Comparison of ENCODE assay signal across 13 cellular contexts in genomic region chr16:74991593-74992403, GRCh38. TPM values are rescaled to one million over a fixed set of nuclear protein-coding genes. Genes with fewer than 3 reads are reported as not detected.
DNase-seq lines count a peak whose midpoint lies in the region; ATAC-seq and TF ChIP-seq lines count a peak whose summit lies in the region.
"Had no signal": no experiment of that assay in that cellular context is flagged by ENCODE, and none has a peak within 500 bp of the region (broad histone marks: within the 10 kb centered on the region; RNA-seq: fewer than 3 reads in every experiment).

No MANE protein-coding gene starts in this region.

- H3K27me3 Mint-ChIP-seq in stimulated activated naive CD8-positive, alpha-beta T cell treated with anti-CD3 and anti-CD28 coated beads, Interleukin-15, amount 100 ng/mL, for 72 hours = no peaks in the 10 kb centered on the region

- H3K36me3 ChIP-seq in liver (ENCODE audit: control insufficient read depth in 4 of 4, insufficient read depth in 3 of 4, low read depth in 1 of 4, low read length in 3 of 4) = no peaks in the 10 kb centered on the region
- H3K36me3 ChIP-seq in stomach = no peaks in the 10 kb centered on the region
- H3K36me3 ChIP-seq: BLaER1 had no signal

- intact Hi-C loops in dorsolateral prefrontal cortex (cut with DNase I) = no loop called here
- intact Hi-C loops in stomach (cut with DNase I; ENCODE audit: low total_unique reads) = no loop called here

- ATAC-seq in stimulated activated naive CD8-positive, alpha-beta T cell treated with anti-CD3 and anti-CD28 coated beads, Interleukin-15, amount 100 ng/mL, for 72 hours = no peak
- ATAC-seq in GM18873 (IDR thresholded peaks at IDR 0.05; ENCODE audit: low FRiP score, unreplicated experiment) (no peak), HG03025 (IDR thresholded peaks at IDR 0.05; ENCODE audit: low FRiP score, unreplicated experiment) (no peak)

- 21% methylated on average over 13 of the region's 13 CpGs for WGBS in liver
- WGBS in stomach, 5 donors = 19 to 37% (median 35%) methylated on average over 13 of the region's 13 CpGs

- peak; percentile 61 to 62 for TF ChIP-seq RAD21 in liver (IDR thresholded peaks at IDR 0.05)

- H3K4me3 ChIP-seq in dorsolateral prefrontal cortex (peak overlapping the region in 18 of 59 donors; percentile 1 to 43 (median 18)), liver (ENCODE audit: low read depth in 1 of 3, low read length in 3 of 3) (peak overlapping the region in 1 of 3 donors; percentile 39), stomach (peak overlapping the region in 1 of 4 donors; percentile 1), foreskin fibroblast (ENCODE audit: low read depth in 1 of 2, low read length in 2 of 2) (no peak overlapping the region)
- H3K4me3 ChIP-seq: BLaER1 had no signal

- peak; percentile 60 for DNase-seq in HuH-7.5 (ENCODE audit: low spot score)
- DNase-seq in dorsolateral prefrontal cortex = no peak
- no peak for DNase-seq in stomach
- no peak for DNase-seq in foreskin fibroblast
- no peak for DNase-seq in stimulated activated naive CD8-positive, alpha-beta T cell treated with anti-CD3 and anti-CD28 coated beads, Interleukin-15, amount 100 ng/mL, for 72 hours
- DNase-seq: activated CD8-positive, alpha-beta memory T cell treated with anti-CD3 and anti-CD28 coated beads, Interleukin-2, amount 50 U/mL, for 48 hours; GDM1; NCI-H2171; stimulated activated CD4-positive, alpha-beta T cell treated with anti-CD3 and anti-CD28 coated beads, Interleukin-12 subunit alpha, Interleukin-12 subunit beta, amount 100 ng/mL, for 4 hours had no signal

- no peak for TF ChIP-seq POLR2A in stomach (IDR thresholded peaks at IDR 0.05)

- peak overlapping the region in 1 of 2 donors; percentile 86 for H3K27ac Mint-ChIP-seq in stimulated activated naive CD8-positive, alpha-beta T cell treated with anti-CD3 and anti-CD28 coated beads, Interleukin-15, amount 100 ng/mL, for 72 hours

- no peaks in the 10 kb centered on the region for H3K27me3 ChIP-seq in dorsolateral prefrontal cortex
- H3K27me3 ChIP-seq in liver (ENCODE audit: control insufficient read depth in 4 of 4, insufficient read depth in 4 of 4, low read length in 3 of 4) = no peaks in the 10 kb centered on the region
- H3K27me3 ChIP-seq in stomach = no peaks in the 10 kb centered on the region
- H3K27me3 ChIP-seq: BLaER1 had no signal

- H3K4me1 Mint-ChIP-seq in stimulated activated naive CD8-positive, alpha-beta T cell treated with anti-CD3 and anti-CD28 coated beads, Interleukin-15, amount 100 ng/mL, for 72 hours = no peaks in the 10 kb centered on the region

- TF ChIP-seq EP300 in stomach (IDR thresholded peaks at IDR 0.05) = no peak

- H3K4me1 ChIP-seq in liver (ENCODE audit: control insufficient read depth in 4 of 4, insufficient read depth in 4 of 4, low read length in 3 of 4) (peaks cover 7 to 51% (median 21%) of the 10 kb centered on the region in 4 donors), stomach (peaks cover 12 to 21% (median 19%) of the 10 kb centered on the region in 4 donors)

- no peaks in the 10 kb centered on the region for H3K9me3 Mint-ChIP-seq in stimulated activated naive CD8-positive, alpha-beta T cell treated with anti-CD3 and anti-CD28 coated beads, Interleukin-15, amount 100 ng/mL, for 72 hours

- H3K4me3 Mint-ChIP-seq in stimulated activated naive CD8-positive, alpha-beta T cell treated with anti-CD3 and anti-CD28 coated beads, Interleukin-15, amount 100 ng/mL, for 72 hours = no peak overlapping the region

- TF ChIP-seq CTCF in dorsolateral prefrontal cortex (IDR thresholded peaks at IDR 0.05 in 54 of 56, conservative IDR thresholded peaks at IDR 0.05 in 2 of 56; ENCODE audit: low read depth in 1 of 56, partially characterized antibody in 56 of 56) (no peak), liver (IDR thresholded peaks at IDR 0.05; ENCODE audit: low read depth, low read length, missing input control) (no peak), stomach (IDR thresholded peaks at IDR 0.05) (no peak), foreskin fibroblast (IDR thresholded peaks at IDR 0.05; ENCODE audit: low read depth, low read length) (no peak)

- H3K27ac ChIP-seq in dorsolateral prefrontal cortex (peak overlapping the region; percentile 1 to 91 (median 78)), liver (ENCODE audit: low read depth in 1 of 2, low read length in 2 of 2) (peak overlapping the region; percentile 94 to 99), stomach (peak overlapping the region; percentile 50 to 80 (median 68))
- H3K27ac ChIP-seq: BLaER1 had no signal

- H3K9me3 ChIP-seq in liver (ENCODE audit: control insufficient read depth in 4 of 4, low read length in 3 of 4) = no peaks in the 10 kb centered on the region
- no peaks in the 10 kb centered on the region for H3K9me3 ChIP-seq in stomach
- H3K9me3 ChIP-seq: BLaER1 had no signal

- peak overlapping the region; percentile 82 to 98 for H3K9ac ChIP-seq in liver (ENCODE audit: low read depth in 1 of 2, low read length in 2 of 2)
- H3K9ac ChIP-seq: BLaER1 had no signal

TF ChIP-seq in liver, 16 proteins besides CTCF, POLR2A, EP300 and RAD21:
- TF ChIP-seq HNF4A (conservative IDR thresholded peaks at IDR 0.05) (peak; percentile 99), FOXA2 (IDR thresholded peaks at IDR 0.05) (peak; percentile 81), NR2F2 (IDR thresholded peaks at IDR 0.05) (peak; percentile 65), JUND (IDR thresholded peaks at IDR 0.05) (peak; percentile 94 to 99), FOXA1 (IDR thresholded peaks at IDR 0.05) (peak; percentile 68), EGR1 (IDR thresholded peaks at IDR 0.05; ENCODE audit: low read depth in 2 of 2) (peak in 1 of 2 donors; percentile 83), TAF1 (conservative IDR thresholded peaks at IDR 0.05) (no peak), YY1 (IDR thresholded peaks at IDR 0.05) (peak; percentile 84), SP1 (IDR thresholded peaks at IDR 0.05) (peak; percentile 98), ATF3 (IDR thresholded peaks at IDR 0.05) (peak; percentile 86), GABPA (IDR thresholded peaks at IDR 0.05 in 1 of 2, conservative IDR thresholded peaks at IDR 0.05 in 1 of 2) (peak in 1 of 2 donors; percentile 26), HNF4G (IDR thresholded peaks at IDR 0.05) (peak; percentile 97), RXRA (IDR thresholded peaks at IDR 0.05) (peak; percentile 91 to 95)
- TF ChIP-seq, protein P1, sequence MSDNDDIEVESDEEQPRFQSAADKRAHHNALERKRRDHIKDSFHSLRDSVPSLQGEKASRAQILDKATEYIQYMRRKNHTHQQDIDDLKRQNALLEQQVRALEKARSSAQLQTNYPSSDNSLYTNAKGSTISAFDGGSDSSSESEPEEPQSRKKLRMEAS (IDR thresholded peaks at IDR 0.05) = peak; percentile 77
- TF ChIP-seq, protein P2, sequence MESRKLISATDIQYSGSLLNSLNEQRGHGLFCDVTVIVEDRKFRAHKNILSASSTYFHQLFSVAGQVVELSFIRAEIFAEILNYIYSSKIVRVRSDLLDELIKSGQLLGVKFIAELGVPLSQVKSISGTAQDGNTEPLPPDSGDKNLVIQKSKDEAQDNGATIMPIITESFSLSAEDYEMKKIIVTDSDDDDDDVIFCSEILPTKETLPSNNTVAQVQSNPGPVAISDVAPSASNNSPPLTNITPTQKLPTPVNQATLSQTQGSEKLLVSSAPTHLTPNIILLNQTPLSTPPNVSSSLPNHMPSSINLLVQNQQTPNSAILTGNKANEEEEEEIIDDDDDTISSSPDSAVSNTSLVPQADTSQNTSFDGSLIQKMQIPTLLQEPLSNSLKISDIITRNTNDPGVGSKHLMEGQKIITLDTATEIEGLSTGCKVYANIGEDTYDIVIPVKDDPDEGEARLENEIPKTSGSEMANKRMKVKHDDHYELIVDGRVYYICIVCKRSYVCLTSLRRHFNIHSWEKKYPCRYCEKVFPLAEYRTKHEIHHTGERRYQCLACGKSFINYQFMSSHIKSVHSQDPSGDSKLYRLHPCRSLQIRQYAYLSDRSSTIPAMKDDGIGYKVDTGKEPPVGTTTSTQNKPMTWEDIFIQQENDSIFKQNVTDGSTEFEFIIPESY (IDR thresholded peaks at IDR 0.05) = peak; percentile 91
- TF ChIP-seq, protein P3, sequence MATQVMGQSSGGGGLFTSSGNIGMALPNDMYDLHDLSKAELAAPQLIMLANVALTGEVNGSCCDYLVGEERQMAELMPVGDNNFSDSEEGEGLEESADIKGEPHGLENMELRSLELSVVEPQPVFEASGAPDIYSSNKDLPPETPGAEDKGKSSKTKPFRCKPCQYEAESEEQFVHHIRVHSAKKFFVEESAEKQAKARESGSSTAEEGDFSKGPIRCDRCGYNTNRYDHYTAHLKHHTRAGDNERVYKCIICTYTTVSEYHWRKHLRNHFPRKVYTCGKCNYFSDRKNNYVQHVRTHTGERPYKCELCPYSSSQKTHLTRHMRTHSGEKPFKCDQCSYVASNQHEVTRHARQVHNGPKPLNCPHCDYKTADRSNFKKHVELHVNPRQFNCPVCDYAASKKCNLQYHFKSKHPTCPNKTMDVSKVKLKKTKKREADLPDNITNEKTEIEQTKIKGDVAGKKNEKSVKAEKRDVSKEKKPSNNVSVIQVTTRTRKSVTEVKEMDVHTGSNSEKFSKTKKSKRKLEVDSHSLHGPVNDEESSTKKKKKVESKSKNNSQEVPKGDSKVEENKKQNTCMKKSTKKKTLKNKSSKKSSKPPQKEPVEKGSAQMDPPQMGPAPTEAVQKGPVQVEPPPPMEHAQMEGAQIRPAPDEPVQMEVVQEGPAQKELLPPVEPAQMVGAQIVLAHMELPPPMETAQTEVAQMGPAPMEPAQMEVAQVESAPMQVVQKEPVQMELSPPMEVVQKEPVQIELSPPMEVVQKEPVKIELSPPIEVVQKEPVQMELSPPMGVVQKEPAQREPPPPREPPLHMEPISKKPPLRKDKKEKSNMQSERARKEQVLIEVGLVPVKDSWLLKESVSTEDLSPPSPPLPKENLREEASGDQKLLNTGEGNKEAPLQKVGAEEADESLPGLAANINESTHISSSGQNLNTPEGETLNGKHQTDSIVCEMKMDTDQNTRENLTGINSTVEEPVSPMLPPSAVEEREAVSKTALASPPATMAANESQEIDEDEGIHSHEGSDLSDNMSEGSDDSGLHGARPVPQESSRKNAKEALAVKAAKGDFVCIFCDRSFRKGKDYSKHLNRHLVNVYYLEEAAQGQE (IDR thresholded peaks at IDR 0.05) = peak; percentile 80
TF ChIP-seq in liver: peak in this region for 15.

RNA-seq across cellular contexts. Expression of gene WDR59, which starts 6.9 kb away (rescaled TPM):
- 100 to 1,000 TPM in 105 of 120 experiments, 10 to 100 TPM in 15; 77.6 to 183 (median 115) TPM for total RNA-seq in dorsolateral prefrontal cortex
- total RNA-seq in liver = 10 to 100 TPM; 17.7 to 29.7 TPM
- 10 to 100 TPM; 14.1 to 30.3 TPM for polyA plus RNA-seq in liver
- 100 to 1,000 TPM in 3 of 5 donors, 10 to 100 TPM in 2; 25.5 to 266 (median 105) TPM for total RNA-seq in stomach
- 10 to 100 TPM; 12.1 to 27.7 (median 22.8) TPM for polyA plus RNA-seq in stomach

RNA-seq across cellular contexts. Expression of gene ZNRF1, which starts 7.0 kb away (rescaled TPM):
- 10 to 100 TPM; 23.1 to 64.5 (median 38.6) TPM for total RNA-seq in dorsolateral prefrontal cortex
- 10 to 100 TPM in 1 of 2 donors, 1 to 10 TPM in 1; 9.7 to 10.9 TPM for total RNA-seq in liver
- polyA plus RNA-seq in liver = 1 to 10 TPM; 7.9 to 8.7 TPM
- 10 to 100 TPM in 4 of 5 donors, 1 to 10 TPM in 1; 8.8 to 40.1 (median 18.7) TPM for total RNA-seq in stomach
- 10 to 100 TPM in 2 of 3 donors, 1 to 10 TPM in 1; 9.7 to 14.2 (median 13.8) TPM for polyA plus RNA-seq in stomach
